In the genomic region with DNA sequence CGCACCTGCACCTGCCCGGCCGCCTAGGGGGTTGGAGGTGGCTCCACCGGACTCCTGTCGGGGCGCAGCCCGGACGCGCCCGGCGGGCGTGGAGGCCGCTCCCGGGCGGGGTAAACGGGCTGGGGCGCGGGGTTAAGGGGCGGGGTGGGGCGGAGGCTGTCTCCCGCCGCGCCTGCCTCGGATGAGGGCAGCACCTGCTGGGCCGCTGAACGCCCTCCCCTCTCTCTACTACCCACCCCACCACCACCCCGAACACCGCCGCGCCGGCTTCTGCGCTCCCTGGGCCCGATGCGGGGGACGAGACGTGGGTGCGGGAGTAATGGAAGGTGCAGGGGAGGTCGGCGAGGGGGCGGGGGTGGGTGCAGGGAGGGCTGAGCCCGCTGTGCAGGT, we compare ENCODE assay signal across 8 cellular contexts.
DNase-seq lines count a peak whose midpoint lies in the region; ATAC-seq, FAIRE-seq and TF ChIP-seq lines count a peak whose summit lies in the region.

No MANE protein-coding gene starts in this region.

- no peak for FAIRE-seq in K562 (lab: Jason Lieb, UNC)

- CTCF ChIA-PET in K562 (lab: Yijun Ruan, JAX; ENCODE audit: low intra/inter-chr PET ratio) = no interaction called here

- H3K27ac ChIP-seq in K562 (ENCODE audit: extremely low read depth, low read depth, low read length) (no peak overlapping the region), parathyroid adenoma (peak overlapping the region; percentile 70)

- no peak for TF ChIP-seq EP300 in K562 (IDR thresholded peaks at IDR 0.05; ENCODE audit: low read length)

- H3K4me2 ChIP-seq in K562 (ENCODE audit: insufficient read depth, low read length) (no peak overlapping the region), parathyroid adenoma (ENCODE audit: low read length) (peak overlapping the region; percentile 68)

- H3K36me3 ChIP-seq in K562 (ENCODE audit: control insufficient read depth, insufficient read depth, low read length) (no peaks in the 10 kb centered on the region), parathyroid adenoma (ENCODE audit: control insufficient read depth, insufficient read depth, low read length) (no peaks in the 10 kb centered on the region)

- H3K79me2 ChIP-seq in K562 (ENCODE audit: control insufficient read depth, insufficient read depth, low read length) (no peaks in the 10 kb centered on the region), parathyroid adenoma (no peaks in the 10 kb centered on the region)

- H3K4me3 ChIP-seq in K562 (no peak overlapping the region), parathyroid adenoma (ENCODE audit: low read depth, low read length) (peak overlapping the region; percentile 50)

- in situ Hi-C loops in K562 (cut with MboI) = no loop called here

- H3K27me3 ChIP-seq in K562 (ENCODE audit: control insufficient read depth in 2 of 2, insufficient read depth in 2 of 2, low read length in 2 of 2) = peaks cover 54 to 70% of the 10 kb centered on the region in 2 experiments
- no peaks in the 10 kb centered on the region for H3K27me3 ChIP-seq in parathyroid adenoma (ENCODE audit: control insufficient read depth, insufficient read depth, low read length)

- no peaks in the 10 kb centered on the region for H3K9me1 ChIP-seq in K562 (ENCODE audit: control insufficient read depth, insufficient read depth, low read length)

- no peak overlapping the region for H2AFZ ChIP-seq in K562 (ENCODE audit: low read depth, low read length)
- H2AFZ ChIP-seq in parathyroid adenoma = peak overlapping the region; percentile 78

- WGBS in K562 (ENCODE audit: insufficient coverage, low coverage, missing lambda C conversion rate) = 6% methylated on average over 17 of the region's 41 CpGs

- H4K20me1 ChIP-seq in K562 (replicated peaks; ENCODE audit: control insufficient read depth, insufficient read depth, low read length) = peaks cover 4% of the 10 kb centered on the region; the same call in 1 of the 2 replicates

- BruUV-seq in K562 (replicated peaks; lab: Mats Ljungman, UMichigan) = no TSS peak

- DNase-seq in NCI-H2227 (lab: John Stamatoyannopoulos, UW; ENCODE audit: unreplicated experiment) (peak; percentile 30), NCI-H2227 treated with DMSO at 0.1 percent for 48 hours (lab: John Stamatoyannopoulos, UW) (no peak), NCI-H345 treated with DMSO at 0.1 percent for 48 hours (lab: John Stamatoyannopoulos, UW; ENCODE audit: unreplicated experiment) (peak; percentile 59), K562 (ENCODE audit: extremely low read depth in 1 of 4, low spot score in 3 of 4) (peak in 2 of 4 experiments; percentile 42 to 47), GM19238 (ENCODE audit: insufficient read length, low spot score) (no peak), NCI-H1048 (lab: John Stamatoyannopoulos, UW) (no peak)

- TF ChIP-seq POLR2A in K562 (conservative IDR thresholded peaks at IDR 0.05) = no peak

- intact Hi-C loops in K562 (cut with micrococcal nuclease) = no loop called here

- POLR2A ChIA-PET in K562 (lab: Yijun Ruan, JAX) = no interaction called here

- ATAC-seq in K562 (peak; percentile 51; the same call in 2 of the 3 replicates), GM19324 (IDR thresholded peaks at IDR 0.05; ENCODE audit: low FRiP score, unreplicated experiment) (no peak)

- H3K9me3 ChIP-seq in K562 (replicated peaks; ENCODE audit: control insufficient read depth, insufficient read depth, low read depth, low read length) = no peaks in the 10 kb centered on the region
- no peaks in the 10 kb centered on the region for H3K9me3 ChIP-seq in parathyroid adenoma (ENCODE audit: control insufficient read depth, low read length)

- no peak for TF ChIP-seq RAD21 in K562 (CRISPR knock-in tag; conservative IDR thresholded peaks at IDR 0.05 in 1 of 2, IDR thresholded peaks at IDR 0.05 in 1 of 2)

- H3K9ac ChIP-seq in K562 (ENCODE audit: insufficient read depth in 1 of 2, low read depth in 2 of 2, low read length in 2 of 2) (no peak overlapping the region), parathyroid adenoma (no peak overlapping the region)

- TF ChIP-seq CTCF in K562 (IDR thresholded peaks at IDR 0.05 in 2 of 3, conservative IDR thresholded peaks at IDR 0.05 in 1 of 3; ENCODE audit: insufficient read depth in 2 of 3, low read depth in 1 of 3, low read length in 3 of 3) (no peak), parathyroid adenoma (IDR thresholded peaks at IDR 0.05) (no peak)

- H3K4me1 ChIP-seq in K562 (replicated peaks in 1 of 2; ENCODE audit: control insufficient read depth in 2 of 2, insufficient read depth in 2 of 2, low read length in 2 of 2) (peaks cover 0 to 5% of the 10 kb centered on the region in 2 experiments; a peak in 1 of 5 replicates), parathyroid adenoma (peaks cover 12% of the 10 kb centered on the region)

TF ChIP-seq in K562, 482 proteins besides CTCF, POLR2A, EP300 and RAD21:
- no peak for TF ChIP-seq ZNF212 (CRISPR knock-in tag; IDR thresholded peaks at IDR 0.05)
- no peak for TF ChIP-seq CEBPB (tag; IDR thresholded peaks at IDR 0.05)
- no peak for TF ChIP-seq ZNF76 (CRISPR knock-in tag; IDR thresholded peaks at IDR 0.05; ENCODE audit: borderline replicate concordance)
- TF ChIP-seq ZNF431 (CRISPR knock-in tag; IDR thresholded peaks at IDR 0.05) = no peak
- no peak for TF ChIP-seq SMARCB1 (IDR thresholded peaks at IDR 0.05; ENCODE audit: insufficient read length, low read depth)
- TF ChIP-seq ZC3H4 (CRISPR knock-in tag; IDR thresholded peaks at IDR 0.05; ENCODE audit: borderline replicate concordance) = no peak
- TF ChIP-seq, protein P1, sequence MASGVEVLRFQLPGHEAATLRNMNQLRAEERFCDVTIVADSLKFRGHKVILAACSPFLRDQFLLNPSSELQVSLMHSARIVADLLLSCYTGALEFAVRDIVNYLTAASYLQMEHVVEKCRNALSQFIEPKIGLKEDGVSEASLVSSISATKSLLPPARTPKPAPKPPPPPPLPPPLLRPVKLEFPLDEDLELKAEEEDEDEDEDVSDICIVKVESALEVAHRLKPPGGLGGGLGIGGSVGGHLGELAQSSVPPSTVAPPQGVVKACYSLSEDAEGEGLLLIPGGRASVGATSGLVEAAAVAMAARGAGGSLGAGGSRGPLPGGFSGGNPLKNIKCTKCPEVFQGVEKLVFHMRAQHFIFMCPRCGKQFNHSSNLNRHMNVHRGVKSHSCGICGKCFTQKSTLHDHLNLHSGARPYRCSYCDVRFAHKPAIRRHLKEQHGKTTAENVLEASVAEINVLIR (CRISPR knock-in tag; IDR thresholded peaks at IDR 0.05) = no peak
- no peak for TF ChIP-seq MYBL2 (IDR thresholded peaks at IDR 0.05; ENCODE audit: low read depth)
- TF ChIP-seq MYBL2 (CRISPR knock-in tag; IDR thresholded peaks at IDR 0.05; ENCODE audit: borderline replicate concordance) = no peak
- no peak for TF ChIP-seq OTX1 (CRISPR knock-in tag; IDR thresholded peaks at IDR 0.05)
- TF ChIP-seq, protein P2, sequence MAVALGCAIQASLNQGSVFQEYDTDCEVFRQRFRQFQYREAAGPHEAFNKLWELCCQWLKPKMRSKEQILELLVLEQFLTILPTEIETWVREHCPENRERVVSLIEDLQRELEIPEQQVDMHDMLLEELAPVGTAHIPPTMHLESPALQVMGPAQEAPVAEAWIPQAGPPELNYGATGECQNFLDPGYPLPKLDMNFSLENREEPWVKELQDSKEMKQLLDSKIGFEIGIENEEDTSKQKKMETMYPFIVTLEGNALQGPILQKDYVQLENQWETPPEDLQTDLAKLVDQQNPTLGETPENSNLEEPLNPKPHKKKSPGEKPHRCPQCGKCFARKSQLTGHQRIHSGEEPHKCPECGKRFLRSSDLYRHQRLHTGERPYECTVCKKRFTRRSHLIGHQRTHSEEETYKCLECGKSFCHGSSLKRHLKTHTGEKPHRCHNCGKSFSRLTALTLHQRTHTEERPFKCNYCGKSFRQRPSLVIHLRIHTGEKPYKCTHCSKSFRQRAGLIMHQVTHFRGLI (CRISPR knock-in tag; IDR thresholded peaks at IDR 0.05) = no peak
- no peak for TF ChIP-seq MCM2 (IDR thresholded peaks at IDR 0.05; ENCODE audit: low read depth)
- no peak for TF ChIP-seq NFYB (IDR thresholded peaks at IDR 0.05; ENCODE audit: extremely low read depth, insufficient read length)
- TF ChIP-seq NR2C1 (IDR thresholded peaks at IDR 0.05) = no peak
- TF ChIP-seq NR2C1 (tag; IDR thresholded peaks at IDR 0.05) = no peak
- no peak for TF ChIP-seq PCBP2 (IDR thresholded peaks at IDR 0.05; ENCODE audit: low read depth, low read length, poor library complexity, severe bottlenecking)
- no peak for TF ChIP-seq ZNF707 (CRISPR knock-in tag; conservative IDR thresholded peaks at IDR 0.05)

Comparison
In these comparisons a context has a peak if more than half of its experiments do, and no peak if none do; other contexts are left out.
1. DNase-seq: peak in NCI-H2227 (single experiment) and NCI-H345 treated with DMSO at 0.1 percent for 48 hours (single experiment); none in NCI-H2227 treated with DMSO at 0.1 percent for 48 hours (single experiment), GM19238 (single experiment) and NCI-H1048 (single experiment).